Comparison of ENCODE assay signal across 8 cellular contexts in the genomic region with DNA sequence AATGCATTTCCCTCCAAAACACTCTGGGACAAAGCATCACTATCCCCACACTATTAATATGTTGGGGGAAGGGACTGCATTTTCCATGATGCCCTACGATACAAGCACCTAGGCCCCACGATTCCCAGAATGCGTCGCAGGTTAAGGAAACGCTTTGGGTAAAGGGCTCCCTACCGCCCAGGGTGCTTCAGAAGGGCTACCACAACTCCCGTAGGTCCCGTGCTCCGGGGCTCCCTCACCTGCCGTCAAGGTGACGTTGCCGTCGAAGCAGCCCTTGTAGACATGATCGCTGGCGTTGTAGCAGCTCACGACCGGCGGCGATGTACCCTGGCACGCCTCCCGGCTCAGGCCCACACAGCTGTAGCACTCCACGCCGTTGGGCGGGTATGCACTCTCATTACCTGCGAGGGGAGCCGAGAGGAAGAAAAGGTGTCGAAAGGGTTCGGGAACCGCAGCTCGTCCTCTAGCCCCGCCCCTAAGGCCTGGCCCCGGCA. TPM values are rescaled to one million over a fixed set of nuclear protein-coding genes. Genes with fewer than 3 reads are reported as not detected.
DNase-seq lines count a peak whose midpoint lies in the region; ATAC-seq and TF ChIP-seq lines count a peak whose summit lies in the region.

No MANE protein-coding gene starts in this region.

- peak overlapping the region; percentile 90 for H3K4me3 Mint-ChIP-seq in activated CD4-positive, alpha-beta memory T cell treated with anti-CD3 and anti-CD28 coated beads for 36 hours

- H3K27ac ChIP-seq in spleen, result peak overlapping the region in 7 of 8 donors; percentile 76 to 89 (median 86)

- intact Hi-C loops in activated CD4-positive, alpha-beta memory T cell treated with anti-CD3 and anti-CD28 coated beads for 36 hours (cut with micrococcal nuclease), result loop anchor here (1.0 to 10.0 kb wide), 8 partner anchors 12 to 322 kb away; partner anchors contain the start of genes KCNN4, PHLDB3, ZNF428 and ZNF575
- intact Hi-C loops in spleen (cut with DNase I; ENCODE audit: low total_unique reads), result no loop called here

- peaks cover 0 to 20% (median 0%) of the 10 kb centered on the region in 7 donors for H3K27me3 ChIP-seq in spleen (replicated peaks in 1 of 7)

- peak overlapping the region; percentile 62 to 91 (median 82) for H3K4me3 ChIP-seq in spleen

- ATAC-seq in HG03196 (IDR thresholded peaks at IDR 0.05; ENCODE audit: unreplicated experiment) (no peak), GM18873 (IDR thresholded peaks at IDR 0.05; ENCODE audit: low FRiP score, unreplicated experiment) (no peak)

- no peaks in the 10 kb centered on the region for H3K9me3 ChIP-seq in spleen

- peaks cover 34% of the 10 kb centered on the region for H3K4me1 Mint-ChIP-seq in activated CD4-positive, alpha-beta memory T cell treated with anti-CD3 and anti-CD28 coated beads for 36 hours (ENCODE audit: low read depth)

- no peaks in the 10 kb centered on the region for H3K36me3 Mint-ChIP-seq in activated CD4-positive, alpha-beta memory T cell treated with anti-CD3 and anti-CD28 coated beads for 36 hours

- H3K27me3 Mint-ChIP-seq in activated CD4-positive, alpha-beta memory T cell treated with anti-CD3 and anti-CD28 coated beads for 36 hours, result no peaks in the 10 kb centered on the region

- peak in 1 of 11 experiments; percentile 18 for TF ChIP-seq CTCF in spleen (IDR thresholded peaks at IDR 0.05 in 8 of 11, conservative IDR thresholded peaks at IDR 0.05 in 3 of 11)

- peaks cover 5 to 52% (median 19%) of the 10 kb centered on the region in 6 donors for H3K4me1 ChIP-seq in spleen

- no peak for TF ChIP-seq POLR2A in spleen (IDR thresholded peaks at IDR 0.05)

- no peaks in the 10 kb centered on the region for H3K9me3 Mint-ChIP-seq in activated CD4-positive, alpha-beta memory T cell treated with anti-CD3 and anti-CD28 coated beads for 36 hours

- peak overlapping the region; percentile 55 for H3K27ac Mint-ChIP-seq in activated CD4-positive, alpha-beta memory T cell treated with anti-CD3 and anti-CD28 coated beads for 36 hours

- CTCF ChIA-PET in activated CD4-positive, alpha-beta memory T cell treated with anti-CD3 and anti-CD28 coated beads for 36 hours (lab: Charles Lee), result interaction anchor here (1.0 to 10.3 kb wide), 10 partner anchors 14 to 206 kb away, joined by 3 to 86 read pairs (median 4); partner anchors contain the start of gene ZNF575

- DNase-seq in NCI-H2029 treated with DMSO at 0.1 percent for 48 hours (lab: John Stamatoyannopoulos, UW) (peak; percentile 55), NCI-H2029 (lab: John Stamatoyannopoulos, UW) (no peak), iPS DF 19.7 (ENCODE audit: low read depth, low spot score) (peak; percentile 17), spleen (no peak), RPMI8226 (no peak)
- DNase-seq in activated CD4-positive, alpha-beta memory T cell treated with anti-CD3 and anti-CD28 coated beads for 36 hours, result no peak

- POLR2A ChIA-PET in activated CD4-positive, alpha-beta memory T cell treated with anti-CD3 and anti-CD28 coated beads for 36 hours (lab: Charles Lee), result interaction anchor here (1.0 to 2.3 kb wide), 5 partner anchors 10 to 134 kb away, joined by 3 to 8 read pairs (median 4); partner anchors contain the start of genes IRGQ, PHLDB3 and ZNF576

- 9 to 53% (median 11%) methylated on average over 6 to 32 of the region's 32 CpGs for WGBS in spleen, 5 donors

- no peaks in the 10 kb centered on the region for H3K36me3 ChIP-seq in spleen

RNA-seq across cellular contexts. Expression of gene LYPD3, which starts 2.5 kb away (rescaled TPM):
- 1 to 10 TPM; 2.3 TPM for total RNA-seq in activated CD4-positive, alpha-beta memory T cell treated with anti-CD3 and anti-CD28 coated beads for 36 hours
- total RNA-seq in spleen, result 1 to 10 TPM in 6 of 7 donors, under 1 TPM in 1; 0.57 to 2.8 (median 1.4) TPM
- polyA plus RNA-seq in spleen, result 1 to 10 TPM; 1.5 to 1.7 (median 1.6) TPM

RNA-seq across cellular contexts. Expression of gene PHLDB3, which starts 41.6 kb away (rescaled TPM):
- 10 to 100 TPM; 13.5 to 15.2 TPM for total RNA-seq in activated CD4-positive, alpha-beta memory T cell treated with anti-CD3 and anti-CD28 coated beads for 36 hours
- 10 to 100 TPM in 5 of 7 donors, 1 to 10 TPM in 2; 8.0 to 23.0 (median 14.8) TPM for total RNA-seq in spleen
- polyA plus RNA-seq in spleen, result 10 to 100 TPM; 10.4 to 22.8 (median 17.4) TPM

RNA-seq across cellular contexts. Expression of gene TEX101, which starts 48.2 kb away (rescaled TPM):
- not detected for total RNA-seq in activated CD4-positive, alpha-beta memory T cell treated with anti-CD3 and anti-CD28 coated beads for 36 hours
- not detected for total RNA-seq in spleen
- polyA plus RNA-seq in spleen, result not detected

Comparison
In these comparisons a context has a peak if more than half of its experiments do, and no peak if none do; other contexts are left out.
1. DNase-seq: peak in NCI-H2029 treated with DMSO at 0.1 percent for 48 hours (single experiment) and iPS DF 19.7 (single experiment); none in NCI-H2029 (single experiment), activated CD4-positive, alpha-beta memory T cell treated with anti-CD3 and anti-CD28 coated beads for 36 hours (single experiment), spleen (single experiment) and RPMI8226 (single experiment).